In genomic region chr5:139733698-139734491, GRCh38 we compare ENCODE assay signal across 14 cellular contexts.
DNase-seq lines count a peak whose midpoint lies in the region; ATAC-seq, FAIRE-seq and TF ChIP-seq lines count a peak whose summit lies in the region.
"Had no signal": no experiment of that assay in that cellular context is flagged by ENCODE, and none has a peak within 500 bp of the region (broad histone marks: within the 10 kb centered on the region; RNA-seq: fewer than 3 reads in every experiment).

No MANE protein-coding gene starts in this region.

- ATAC-seq in stimulated activated naive B cell treated with anti-CD40 and anti-IgM and Interleukin-4, amounts not matched to agents 10 μg/mL and 1 μg/mL and 100 μg/mL, for 72 hours (replicated peaks) = peak; percentile 65 to 68
- ATAC-seq: activated CD8-positive, alpha-beta T cell treated with anti-CD3 and anti-CD28 coated beads for 36 hours had no signal

- DNase-seq in M059J (ENCODE audit: low read depth) (peak; percentile 62), cerebellar cortex (ENCODE audit: low spot score) (peak; percentile 37), medulla oblongata (ENCODE audit: extremely low spot score) (peak; percentile 98), NCI-H1694 (lab: John Stamatoyannopoulos, UW) (no peak), SIG-M5 (lab: John Stamatoyannopoulos, UW) (no peak), D721Med (ENCODE audit: insufficient read length, low spot score) (no peak), DMS53 (lab: John Stamatoyannopoulos, UW) (no peak)
- DNase-seq in stimulated activated naive B cell treated with anti-CD40 and anti-IgM and Interleukin-4, amounts not matched to agents 10 μg/mL and 1 μg/mL and 100 μg/mL, for 72 hours = no peak
- DNase-seq: activated CD8-positive, alpha-beta T cell treated with anti-CD3 and anti-CD28 coated beads for 36 hours; activated naive CD8-positive, alpha-beta T cell treated with anti-CD3 and anti-CD28 coated beads, Interleukin-2, amount 10 ng/mL, durations not matched to agents 7 days and 5 days; DMS153; NCI-H510A treated with DMSO at 0.1 percent for 48 hours; SW 1271 had no signal

- H3K9me3 Mint-ChIP-seq in stimulated activated naive B cell treated with anti-CD40 and anti-IgM and Interleukin-4, amounts not matched to agents 10 μg/mL and 1 μg/mL and 100 μg/mL, for 72 hours = no peaks in the 10 kb centered on the region
- H3K9me3 Mint-ChIP-seq: activated CD8-positive, alpha-beta T cell treated with anti-CD3 and anti-CD28 coated beads for 36 hours; activated naive CD8-positive, alpha-beta T cell treated with anti-CD3 and anti-CD28 coated beads, Interleukin-2, amount 10 ng/mL, durations not matched to agents 7 days and 5 days had no signal

- peaks cover 0 to 6% of the 10 kb centered on the region in 2 donors for H3K4me1 Mint-ChIP-seq in stimulated activated naive B cell treated with anti-CD40 and anti-IgM and Interleukin-4, amounts not matched to agents 10 μg/mL and 1 μg/mL and 100 μg/mL, for 72 hours
- H3K4me1 Mint-ChIP-seq: activated naive CD8-positive, alpha-beta T cell treated with anti-CD3 and anti-CD28 coated beads, Interleukin-2, amount 10 ng/mL, durations not matched to agents 7 days and 5 days had no signal

- TF ChIP-seq CTCF in D721Med (IDR thresholded peaks at IDR 0.05; ENCODE audit: insufficient read depth, missing control alignments) = no peak

- no peak overlapping the region for H3K4me3 Mint-ChIP-seq in stimulated activated naive B cell treated with anti-CD40 and anti-IgM and Interleukin-4, amounts not matched to agents 10 μg/mL and 1 μg/mL and 100 μg/mL, for 72 hours
- H3K4me3 Mint-ChIP-seq: activated CD8-positive, alpha-beta T cell treated with anti-CD3 and anti-CD28 coated beads for 36 hours; activated naive CD8-positive, alpha-beta T cell treated with anti-CD3 and anti-CD28 coated beads, Interleukin-2, amount 10 ng/mL, durations not matched to agents 7 days and 5 days had no signal

- no peaks in the 10 kb centered on the region for H3K27me3 Mint-ChIP-seq in stimulated activated naive B cell treated with anti-CD40 and anti-IgM and Interleukin-4, amounts not matched to agents 10 μg/mL and 1 μg/mL and 100 μg/mL, for 72 hours
- H3K27me3 Mint-ChIP-seq: activated CD8-positive, alpha-beta T cell treated with anti-CD3 and anti-CD28 coated beads for 36 hours; activated naive CD8-positive, alpha-beta T cell treated with anti-CD3 and anti-CD28 coated beads, Interleukin-2, amount 10 ng/mL, durations not matched to agents 7 days and 5 days had no signal

- H3K27ac Mint-ChIP-seq in stimulated activated naive B cell treated with anti-CD40 and anti-IgM and Interleukin-4, amounts not matched to agents 10 μg/mL and 1 μg/mL and 100 μg/mL, for 72 hours = no peak overlapping the region
- H3K27ac Mint-ChIP-seq: activated CD8-positive, alpha-beta T cell treated with anti-CD3 and anti-CD28 coated beads for 36 hours; activated naive CD8-positive, alpha-beta T cell treated with anti-CD3 and anti-CD28 coated beads, Interleukin-2, amount 10 ng/mL, durations not matched to agents 7 days and 5 days had no signal

- H3K36me3 Mint-ChIP-seq in stimulated activated naive B cell treated with anti-CD40 and anti-IgM and Interleukin-4, amounts not matched to agents 10 μg/mL and 1 μg/mL and 100 μg/mL, for 72 hours = no peaks in the 10 kb centered on the region
- H3K36me3 Mint-ChIP-seq: activated naive CD8-positive, alpha-beta T cell treated with anti-CD3 and anti-CD28 coated beads, Interleukin-2, amount 10 ng/mL, durations not matched to agents 7 days and 5 days had no signal

- no peak for FAIRE-seq in D721Med (lab: Jason Lieb, UNC)
- FAIRE-seq: GM18507 had no signal

Comparison
In these comparisons a context has a peak if more than half of its experiments do, and no peak if none do; other contexts are left out.
1. DNase-seq: peak in M059J (single experiment), cerebellar cortex (single experiment) and medulla oblongata (single experiment); none in stimulated activated naive B cell treated with anti-CD40 and anti-IgM and Interleukin-4, amounts not matched to agents 10 μg/mL and 1 μg/mL and 100 μg/mL, for 72 hours (single experiment), NCI-H1694 (single experiment), SIG-M5 (single experiment), D721Med (single experiment) and DMS53 (single experiment).